In genomic region chr2:179297922-179298321, GRCh38 we compare ENCODE assay signal across 21 cellular contexts.
"Had no signal": no experiment of that assay in that cellular context is flagged by ENCODE, and none has a peak within 500 bp of the region (broad histone marks: within the 10 kb centered on the region; RNA-seq: fewer than 3 reads in every experiment).

No MANE protein-coding gene starts in this region.

- ATAC-seq: left colon; left ventricle myocardium superior; pancreas; sciatic nerve; stimulated activated memory B cell treated with anti-CD40 and anti-IgM and Interleukin-4, amounts not matched to agents 10 μg/mL and 1 μg/mL and 100 μg/mL, for 72 hours; upper lobe of right lung had no signal

- H3K4me3 ChIP-seq: esophagus muscularis mucosa, lung, pancreas, spleen, tibial artery, upper lobe of right lung, vagina had no signal

- H3K9me3 ChIP-seq: esophagus muscularis mucosa, pancreas, tibial artery, upper lobe of right lung, vagina had no signal

- H3K27ac ChIP-seq: epithelial cell of prostate, esophagus muscularis mucosa, pancreas, spleen, tibial artery, upper lobe of right lung, vagina had no signal

- H3K36me3 ChIP-seq: esophagus muscularis mucosa, pancreas, spleen, tibial artery, upper lobe of right lung, vagina had no signal

- FAIRE-seq: endometrium, pancreas had no signal

- DNase-seq: effector memory CD4-positive, alpha-beta T cell; foreskin fibroblast; left colon; left ventricle myocardium superior; mesendoderm; naive B cell; occipital lobe; pancreas; spleen; stimulated activated CD4-positive, alpha-beta T cell treated with anti-CD3 and anti-CD28 coated beads, Interleukin-15, amount 100 ng/mL, for 24 hours; stimulated activated CD4-positive, alpha-beta T cell treated with anti-CD3 and anti-CD28 coated beads, Interleukin-1b, Interleukin-23, amount 100 ng/mL, for 48 hours; stimulated activated CD4-positive, alpha-beta T cell treated with anti-CD3 and anti-CD28 coated beads, Interleukin-4, amount 100 ng/mL, for 24 hours; tibial artery; upper lobe of right lung had no signal

- H3K27me3 ChIP-seq: esophagus muscularis mucosa, pancreas, spleen, tibial artery, upper lobe of right lung, vagina had no signal

- H3K4me1 ChIP-seq: esophagus muscularis mucosa, pancreas, spleen, upper lobe of right lung, vagina had no signal
